21 cellular contexts compared by ENCODE assay signal in genomic region chr19:42093505-42093904, GRCh38. TPM values are rescaled to one million over a fixed set of nuclear protein-coding genes. Genes with fewer than 3 reads are reported as not detected.
"Had no signal": no experiment of that assay in that cellular context is flagged by ENCODE, and none has a peak within 500 bp of the region (broad histone marks: within the 10 kb centered on the region; RNA-seq: fewer than 3 reads in every experiment).

No MANE protein-coding gene starts in this region.

- H3K36me3 ChIP-seq: tibial artery, upper lobe of right lung, vagina had no signal

- H3K4me3 Mint-ChIP-seq: endodermal cell, naive B cell, nephron had no signal

- H3K27me3 Mint-ChIP-seq: naive B cell had no signal

- ATAC-seq: heart left ventricle, left ventricle myocardium superior, sciatic nerve had no signal

- H3K9me3 ChIP-seq: heart left ventricle, spleen, tibial artery, upper lobe of right lung, vagina had no signal

- H3K4me1 Mint-ChIP-seq: endodermal cell, nephron had no signal

- H3K27ac Mint-ChIP-seq: endodermal cell, nephron had no signal

- DNase-seq: effector CD4-positive, alpha-beta T cell; endodermal cell; heart left ventricle; hippocampal formation; left colon; left ventricle myocardium superior; mesendoderm; naive B cell; spleen; stimulated activated CD4-positive, alpha-beta T cell treated with anti-CD3 and anti-CD28 coated beads, Interleukin-15, amount 100 ng/mL, for 24 hours; stimulated activated CD4-positive, alpha-beta T cell treated with anti-CD3 and anti-CD28 coated beads, Interleukin-1b, Interleukin-23, amount 100 ng/mL, for 48 hours; stimulated activated CD4-positive, alpha-beta T cell treated with anti-CD3 and anti-CD28 coated beads, Interleukin-4, amount 100 ng/mL, for 24 hours; stimulated activated naive CD4-positive, alpha-beta T cell treated with Interleukin-2 at 50 U/mL for 16 hours; tibial artery; upper lobe of right lung had no signal

- H3K27me3 ChIP-seq: upper lobe of right lung, vagina had no signal

- H3K27ac ChIP-seq: heart left ventricle, tibial artery, upper lobe of right lung, vagina had no signal

- H3K9me3 Mint-ChIP-seq: endodermal cell, naive B cell, nephron had no signal

- H3K4me3 ChIP-seq: coronary artery, heart left ventricle, lung, spleen, tibial artery, upper lobe of right lung, vagina had no signal

RNA-seq across cellular contexts. Expression of gene GRIK5, which starts 23.5 kb away (rescaled TPM):
- total RNA-seq: dermis microvascular lymphatic vessel endothelial cell had no signal
